13 cellular contexts compared by ENCODE assay signal in genomic region chr11:33347490-33348125, GRCh38. TPM values are rescaled to one million over a fixed set of nuclear protein-coding genes. Genes with fewer than 3 reads are reported as not detected.
DNase-seq lines count a peak whose midpoint lies in the region; ATAC-seq and TF ChIP-seq lines count a peak whose summit lies in the region.
"Had no signal": no experiment of that assay in that cellular context is flagged by ENCODE, and none has a peak within 500 bp of the region (broad histone marks: within the 10 kb centered on the region; RNA-seq: fewer than 3 reads in every experiment).

No MANE protein-coding gene starts in this region.

- H2AFZ ChIP-seq in OCI-LY7 (ENCODE audit: low read length): no peak overlapping the region

- CTCF ChIA-PET in naive thymus-derived CD4-positive, alpha-beta T cell (lab: Charles Lee): no interaction called here
- CTCF ChIA-PET in OCI-LY7 (lab: Charles Lee; ENCODE audit: unreplicated experiment): no interaction called here
- CTCF ChIA-PET in CD8-positive, alpha-beta T cell (lab: Charles Lee): interaction anchor here (0.9 to 1.2 kb wide), 2 partner anchors 12 to 15 kb away, joined by 4 read pairs; no protein-coding TSS in a partner anchor

- BruUV-seq in OCI-LY7 (replicated peaks; lab: Mats Ljungman, UMichigan): no TSS peak

- POLR2A ChIA-PET in naive thymus-derived CD4-positive, alpha-beta T cell (lab: Charles Lee): no interaction called here
- POLR2A ChIA-PET in OCI-LY7 (lab: Charles Lee): interaction anchor here (0.7 to 1.7 kb wide), 5 partner anchors 12 to 342 kb away, joined by 3 to 6 read pairs (median 3); no protein-coding TSS in a partner anchor
- POLR2A ChIA-PET in CD8-positive, alpha-beta T cell (lab: Charles Lee): no interaction called here

- no peak overlapping the region for H3K4me3 Mint-ChIP-seq in naive thymus-derived CD4-positive, alpha-beta T cell
- no peak overlapping the region for H3K4me3 Mint-ChIP-seq in CD8-positive, alpha-beta T cell
- H3K4me3 Mint-ChIP-seq: activated CD4-positive, alpha-beta memory T cell treated with anti-CD3 and anti-CD28 coated beads, Interleukin-2, amount 10 ng/mL, durations not matched to agents 7 days and 5 days; activated naive CD8-positive, alpha-beta T cell treated with anti-CD3 and anti-CD28 coated beads, Interleukin-2, amount 10 ng/mL, durations not matched to agents 7 days and 5 days had no signal

- no peak overlapping the region for H3K27ac ChIP-seq in naive thymus-derived CD4-positive, alpha-beta T cell (ENCODE audit: low read depth, low read length)
- no peak overlapping the region for H3K27ac ChIP-seq in OCI-LY7 (ENCODE audit: low read depth, low read length, poor library complexity, severe bottlenecking)
- H3K27ac ChIP-seq in left lung: no peak overlapping the region
- no peak overlapping the region for H3K27ac ChIP-seq in CD8-positive, alpha-beta T cell (ENCODE audit: low read depth, low read length)
- H3K27ac ChIP-seq: thyroid gland had no signal

- H3K9me3 Mint-ChIP-seq in naive thymus-derived CD4-positive, alpha-beta T cell: no peaks in the 10 kb centered on the region
- H3K9me3 Mint-ChIP-seq in CD8-positive, alpha-beta T cell: no peaks in the 10 kb centered on the region
- H3K9me3 Mint-ChIP-seq: activated CD4-positive, alpha-beta memory T cell treated with anti-CD3 and anti-CD28 coated beads, Interleukin-2, amount 10 ng/mL, durations not matched to agents 7 days and 5 days; activated naive CD8-positive, alpha-beta T cell treated with anti-CD3 and anti-CD28 coated beads, Interleukin-2, amount 10 ng/mL, durations not matched to agents 7 days and 5 days had no signal

- H3K27ac Mint-ChIP-seq in naive thymus-derived CD4-positive, alpha-beta T cell: no peak overlapping the region
- H3K27ac Mint-ChIP-seq in CD8-positive, alpha-beta T cell: no peak overlapping the region
- H3K27ac Mint-ChIP-seq: activated CD4-positive, alpha-beta memory T cell treated with anti-CD3 and anti-CD28 coated beads, Interleukin-2, amount 10 ng/mL, durations not matched to agents 7 days and 5 days; activated naive CD8-positive, alpha-beta T cell treated with anti-CD3 and anti-CD28 coated beads, Interleukin-2, amount 10 ng/mL, durations not matched to agents 7 days and 5 days had no signal

- no peak overlapping the region for H3K4me3 ChIP-seq in naive thymus-derived CD4-positive, alpha-beta T cell (ENCODE audit: low read length)
- H3K4me3 ChIP-seq in OCI-LY7 (ENCODE audit: low read depth, low read length, poor library complexity, severe bottlenecking) (no peak overlapping the region), left lung (no peak overlapping the region)
- H3K4me3 ChIP-seq in CD8-positive, alpha-beta T cell (ENCODE audit: low read depth, low read length): no peak overlapping the region
- H3K4me3 ChIP-seq: lung, thyroid gland had no signal

- no peaks in the 10 kb centered on the region for H3K27me3 Mint-ChIP-seq in naive thymus-derived CD4-positive, alpha-beta T cell
- H3K27me3 Mint-ChIP-seq in CD8-positive, alpha-beta T cell (ENCODE audit: low read depth): no peaks in the 10 kb centered on the region
- H3K27me3 Mint-ChIP-seq: activated CD4-positive, alpha-beta memory T cell treated with anti-CD3 and anti-CD28 coated beads, Interleukin-2, amount 10 ng/mL, durations not matched to agents 7 days and 5 days; activated naive CD8-positive, alpha-beta T cell treated with anti-CD3 and anti-CD28 coated beads, Interleukin-2, amount 10 ng/mL, durations not matched to agents 7 days and 5 days had no signal

- no peaks in the 10 kb centered on the region for H3K9me2 ChIP-seq in OCI-LY7 (ENCODE audit: insufficient read depth, low read length)

- H3K79me2 ChIP-seq in OCI-LY7 (ENCODE audit: insufficient read depth, low read depth, low read length): no peaks in the 10 kb centered on the region

- no peaks in the 10 kb centered on the region for H3K9me3 ChIP-seq in naive thymus-derived CD4-positive, alpha-beta T cell (ENCODE audit: control insufficient read depth in 2 of 3, low read length in 3 of 3)
- H3K9me3 ChIP-seq in OCI-LY7 (ENCODE audit: low read length) (no peaks in the 10 kb centered on the region), left lung (no peaks in the 10 kb centered on the region)
- no peaks in the 10 kb centered on the region for H3K9me3 ChIP-seq in CD8-positive, alpha-beta T cell (ENCODE audit: low read length)
- H3K9me3 ChIP-seq: thyroid gland had no signal

- intact Hi-C loops in naive thymus-derived CD4-positive, alpha-beta T cell (cut with micrococcal nuclease): no loop called here
- intact Hi-C loops in OCI-LY7 (cut with micrococcal nuclease; ENCODE audit: unreplicated experiment) (no loop called here), left lung (cut with DNase I) (no loop called here)
- intact Hi-C loops in CD8-positive, alpha-beta T cell (cut with DNase I, micrococcal nuclease): no loop called here

- peak; percentile 73 for ATAC-seq in GM18861 (IDR thresholded peaks at IDR 0.05; ENCODE audit: unreplicated experiment)
- peak; percentile 72 for ATAC-seq in GM21619 (IDR thresholded peaks at IDR 0.05; ENCODE audit: unreplicated experiment)
- peak; percentile 80 for ATAC-seq in HG03175 (IDR thresholded peaks at IDR 0.05; ENCODE audit: unreplicated experiment)
- no peak for ATAC-seq in naive thymus-derived CD4-positive, alpha-beta T cell
- no peak for ATAC-seq in left lung
- no peak for ATAC-seq in CD8-positive, alpha-beta T cell

- no peaks in the 10 kb centered on the region for H4K20me1 ChIP-seq in OCI-LY7 (ENCODE audit: insufficient read depth, low read length)

- no peaks in the 10 kb centered on the region for H3K4me1 ChIP-seq in naive thymus-derived CD4-positive, alpha-beta T cell (ENCODE audit: control insufficient read depth in 2 of 2, insufficient read depth in 2 of 2, low read length in 2 of 2)
- no peaks in the 10 kb centered on the region for H3K4me1 ChIP-seq in OCI-LY7 (ENCODE audit: insufficient read depth, low read length, poor library complexity, severe bottlenecking)
- no peaks in the 10 kb centered on the region for H3K4me1 ChIP-seq in left lung
- no peaks in the 10 kb centered on the region for H3K4me1 ChIP-seq in CD8-positive, alpha-beta T cell (ENCODE audit: insufficient read depth, low read length)
- H3K4me1 ChIP-seq: thyroid gland had no signal

- H3K4me2 ChIP-seq in OCI-LY7 (ENCODE audit: low read length): no peak overlapping the region

- H3K4me1 Mint-ChIP-seq in naive thymus-derived CD4-positive, alpha-beta T cell: no peaks in the 10 kb centered on the region
- no peaks in the 10 kb centered on the region for H3K4me1 Mint-ChIP-seq in CD8-positive, alpha-beta T cell (ENCODE audit: low read depth)
- H3K4me1 Mint-ChIP-seq: activated CD4-positive, alpha-beta memory T cell treated with anti-CD3 and anti-CD28 coated beads, Interleukin-2, amount 10 ng/mL, durations not matched to agents 7 days and 5 days had no signal

- H3K36me3 ChIP-seq in naive thymus-derived CD4-positive, alpha-beta T cell (ENCODE audit: control insufficient read depth in 2 of 3, insufficient read depth in 3 of 3, low read length in 3 of 3): peaks cover 7 to 60% (median 26%) of the 10 kb centered on the region in 3 experiments
- H3K36me3 ChIP-seq in OCI-LY7 (ENCODE audit: insufficient read depth, low read length): peaks cover 46% of the 10 kb centered on the region
- H3K36me3 ChIP-seq in left lung: peaks cover 0 to 88% of the 10 kb centered on the region in 2 donors
- peaks cover 31% of the 10 kb centered on the region for H3K36me3 ChIP-seq in CD8-positive, alpha-beta T cell (ENCODE audit: insufficient read depth, low read length)

- H3K36me3 Mint-ChIP-seq in naive thymus-derived CD4-positive, alpha-beta T cell: peaks cover 4 to 43% (median 19%) of the 10 kb centered on the region in 5 donors
- H3K36me3 Mint-ChIP-seq in CD8-positive, alpha-beta T cell: peaks cover 78% of the 10 kb centered on the region

- peak; percentile 29 for DNase-seq in myocyte (ENCODE audit: low read depth)
- no peak for DNase-seq in naive thymus-derived CD4-positive, alpha-beta T cell
- DNase-seq in OCI-LY7 (ENCODE audit: low spot score): no peak
- DNase-seq in left lung: no peak
- no peak for DNase-seq in CD8-positive, alpha-beta T cell
- DNase-seq: activated CD4-positive, alpha-beta memory T cell treated with anti-CD3 and anti-CD28 coated beads, Interleukin-2, amount 10 ng/mL, durations not matched to agents 7 days and 5 days; activated naive CD8-positive, alpha-beta T cell treated with anti-CD3 and anti-CD28 coated beads, Interleukin-2, amount 10 ng/mL, durations not matched to agents 7 days and 5 days; Calu3 had no signal

- TF ChIP-seq CTCF in OCI-LY7 (conservative IDR thresholded peaks at IDR 0.05; ENCODE audit: low read length): no peak
- no peak for TF ChIP-seq CTCF in left lung (IDR thresholded peaks at IDR 0.05)
- TF ChIP-seq CTCF in CD8-positive, alpha-beta T cell (IDR thresholded peaks at IDR 0.05): no peak

- no peaks in the 10 kb centered on the region for H3K27me3 ChIP-seq in naive thymus-derived CD4-positive, alpha-beta T cell (ENCODE audit: control insufficient read depth in 2 of 2, insufficient read depth in 2 of 2, low read length in 2 of 2)
- H3K27me3 ChIP-seq in left lung: no peaks in the 10 kb centered on the region
- no peaks in the 10 kb centered on the region for H3K27me3 ChIP-seq in CD8-positive, alpha-beta T cell (ENCODE audit: insufficient read depth, low read length)
- H3K27me3 ChIP-seq: thyroid gland had no signal

RNA-seq across cellular contexts. Expression of gene KIAA1549L, which starts 28.3 kb away (rescaled TPM):
- total RNA-seq in myocyte (1.1 and 1.4 TPM in 2 replicates), OCI-LY7 (2022) (36.6 and 37.3 TPM in 2 replicates), left lung (under 1 TPM; 0.18 to 0.29 TPM)
- polyA plus RNA-seq in myocyte (2012): 6.8 TPM
- total RNA-seq in naive thymus-derived CD4-positive, alpha-beta T cell: not detected
- not detected for polyA plus RNA-seq in naive thymus-derived CD4-positive, alpha-beta T cell
- 24.5 and 30.0 TPM in 2 replicates for total RNA-seq in OCI-LY7 (2014; rRNA removed; shearing (Covaris generic))
- total RNA-seq in CD8-positive, alpha-beta T cell: not detected
- total RNA-seq: activated naive CD8-positive, alpha-beta T cell treated with anti-CD3 and anti-CD28 coated beads, Interleukin-2, amount 10 ng/mL, durations not matched to agents 7 days and 5 days had no signal

Comparison
In these comparisons a context has a peak if more than half of its experiments do, and no peak if none do; other contexts are left out.
1. ATAC-seq: peak in GM18861 (single experiment), GM21619 (single experiment) and HG03175 (single experiment); none in naive thymus-derived CD4-positive, alpha-beta T cell (single experiment), left lung (single experiment) and CD8-positive, alpha-beta T cell (single experiment).
2. RNA of gene KIAA1549L, which starts 28.3 kb away (total RNA-seq): 24.5 to 37.3 TPM in OCI-LY7; 1.1 to 1.4 TPM in myocyte, 0.18 to 0.29 TPM in left lung, not detected in naive thymus-derived CD4-positive, alpha-beta T cell and not detected in CD8-positive, alpha-beta T cell; every median in the first group is over 10 times any median in the second.